ENCODE assay signal across 2 cellular contexts in the genomic region with DNA sequence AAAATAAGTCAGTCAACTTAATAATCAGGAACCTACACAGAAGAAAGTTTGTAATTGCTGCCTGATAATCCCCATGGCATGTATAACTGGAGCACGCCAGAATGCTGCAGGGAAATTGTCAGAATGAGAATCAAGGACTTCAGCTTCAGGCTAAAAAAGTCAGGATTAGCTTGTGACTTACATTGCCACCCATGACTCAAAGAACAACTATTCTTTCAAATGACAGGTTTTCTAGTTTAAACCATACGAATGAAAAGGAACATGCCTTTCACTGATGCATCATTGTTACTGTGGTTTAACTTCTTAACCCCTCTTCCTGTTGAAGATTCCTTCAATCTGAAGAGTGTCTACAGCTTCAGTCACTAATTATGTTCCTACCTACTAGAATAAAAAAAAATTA.
TF ChIP-seq lines count a peak whose summit lies in the region.

No MANE protein-coding gene starts in this region.

TF ChIP-seq in HCT116, 20 proteins besides CTCF, POLR2A, EP300 and RAD21 (continued from another document):
- TF ChIP-seq EZH2 (IDR thresholded peaks at IDR 0.05), result no peak

TF ChIP-seq in SK-N-SH, 30 proteins besides CTCF, POLR2A, EP300 and RAD21 (continued from another document):
- TF ChIP-seq SMC3 (IDR thresholded peaks at IDR 0.05; ENCODE audit: low read depth, low read length), result no peak
- peak; percentile 60; the same call in 1 of the 2 replicates for TF ChIP-seq RXRA (IDR thresholded peaks at IDR 0.05; ENCODE audit: borderline replicate concordance, low read depth)
- peak; percentile 84 for TF ChIP-seq FOSL2 (IDR thresholded peaks at IDR 0.05; ENCODE audit: borderline replicate concordance, low read depth)
- peak; percentile 38; the same call in 1 of the 2 replicates for TF ChIP-seq SIN3A (IDR thresholded peaks at IDR 0.05; ENCODE audit: borderline replicate concordance, low read depth, low read length)
- TF ChIP-seq, protein P1, sequence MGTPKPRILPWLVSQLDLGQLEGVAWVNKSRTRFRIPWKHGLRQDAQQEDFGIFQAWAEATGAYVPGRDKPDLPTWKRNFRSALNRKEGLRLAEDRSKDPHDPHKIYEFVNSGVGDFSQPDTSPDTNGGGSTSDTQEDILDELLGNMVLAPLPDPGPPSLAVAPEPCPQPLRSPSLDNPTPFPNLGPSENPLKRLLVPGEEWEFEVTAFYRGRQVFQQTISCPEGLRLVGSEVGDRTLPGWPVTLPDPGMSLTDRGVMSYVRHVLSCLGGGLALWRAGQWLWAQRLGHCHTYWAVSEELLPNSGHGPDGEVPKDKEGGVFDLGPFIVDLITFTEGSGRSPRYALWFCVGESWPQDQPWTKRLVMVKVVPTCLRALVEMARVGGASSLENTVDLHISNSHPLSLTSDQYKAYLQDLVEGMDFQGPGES (IDR thresholded peaks at IDR 0.05; ENCODE audit: low read depth, low read length), result no peak
- TF ChIP-seq ELF1 (IDR thresholded peaks at IDR 0.05), result peak; percentile 25; the same call in 1 of the 2 replicates
- TF ChIP-seq TAF1 (IDR thresholded peaks at IDR 0.05; ENCODE audit: borderline replicate concordance, low read depth, low read length), result no peak; the same call in 1 of the 2 replicates
- TF ChIP-seq YY1 (IDR thresholded peaks at IDR 0.05; ENCODE audit: low read depth), result no peak
- no peak for TF ChIP-seq USF2 (IDR thresholded peaks at IDR 0.05; ENCODE audit: borderline replicate concordance, low read depth, low read length)
- TF ChIP-seq TCF12 (IDR thresholded peaks at IDR 0.05), result peak; percentile 94
- peak; percentile 68; the same call in 1 of the 2 replicates for TF ChIP-seq TEAD4 (IDR thresholded peaks at IDR 0.05; ENCODE audit: borderline replicate concordance, insufficient read depth)
- TF ChIP-seq GABPA (IDR thresholded peaks at IDR 0.05; ENCODE audit: low read depth), result no peak
- peak; percentile 66 for TF ChIP-seq NFIC (IDR thresholded peaks at IDR 0.05; ENCODE audit: borderline replicate concordance)
- no peak for TF ChIP-seq EZH2phosphoT487 (IDR thresholded peaks at IDR 0.05; ENCODE audit: borderline replicate concordance, low read depth)
- no peak for TF ChIP-seq RCOR1 (IDR thresholded peaks at IDR 0.05; ENCODE audit: low read length)
- TF ChIP-seq RFX5 (IDR thresholded peaks at IDR 0.05; ENCODE audit: low read length), result no peak
- TF ChIP-seq PBX3 (IDR thresholded peaks at IDR 0.05), result peak; percentile 90
- TF ChIP-seq POLR2AphosphoS5 (IDR thresholded peaks at IDR 0.05; ENCODE audit: low read depth, low read length), result no peak; the same call in 1 of the 2 replicates
